17 cellular contexts compared by ENCODE assay signal in genomic region chr3:78604328-78604727, GRCh38.
DNase-seq lines count a peak whose midpoint lies in the region; ATAC-seq, FAIRE-seq and TF ChIP-seq lines count a peak whose summit lies in the region.
"Had no signal": no experiment of that assay in that cellular context is flagged by ENCODE, and none has a peak within 500 bp of the region (broad histone marks: within the 10 kb centered on the region; RNA-seq: fewer than 3 reads in every experiment).

No MANE protein-coding gene starts in this region.

- intact Hi-C loops in PC-3 (cut with micrococcal nuclease), result no loop called here
- intact Hi-C loops in endothelial cell of umbilical vein (cut with micrococcal nuclease), result no loop called here

- no peak for TF ChIP-seq POLR2A in endothelial cell of umbilical vein (IDR thresholded peaks at IDR 0.05; ENCODE audit: low read depth, low read length)

- BruUV-seq in PC-3 (replicated peaks; lab: Mats Ljungman, UMichigan) (no TSS peak), endothelial cell of umbilical vein (replicated peaks; lab: Mats Ljungman, UMichigan) (no TSS peak)

- H3K4me1 ChIP-seq in PC-3 (ENCODE audit: insufficient read depth, low read length) (0 out of 2 replicates have a peak, but pooled peaks cover 3% of the 10 kb centered on the region), endothelial cell of umbilical vein (ENCODE audit: control insufficient read depth, extremely low read depth, insufficient read depth, low read length) (no peaks in the 10 kb centered on the region), neural progenitor cell (no peaks in the 10 kb centered on the region)

- H4K20me1 ChIP-seq in PC-3 (ENCODE audit: low read length) (no peaks in the 10 kb centered on the region), endothelial cell of umbilical vein (replicated peaks; ENCODE audit: control insufficient read depth, extremely low read depth, insufficient read depth, low read length) (no peaks in the 10 kb centered on the region), neural progenitor cell (ENCODE audit: low read depth) (no peaks in the 10 kb centered on the region)

- POLR2A ChIA-PET in PC-3 (lab: Charles Lee; ENCODE audit: unreplicated experiment), result no interaction called here
- POLR2A ChIA-PET in endothelial cell of umbilical vein (lab: Charles Lee), result no interaction called here

- H3K27me3 ChIP-seq in PC-3 (ENCODE audit: low read length) (no peaks in the 10 kb centered on the region), endothelial cell of umbilical vein (ENCODE audit: control insufficient read depth in 2 of 2, insufficient read depth in 2 of 2, low read length in 2 of 2) (no peaks in the 10 kb centered on the region), neural progenitor cell (no peaks in the 10 kb centered on the region)
- H3K27me3 ChIP-seq: SJSA1 had no signal

- H2AFZ ChIP-seq in PC-3 (ENCODE audit: low read length) (no peak overlapping the region), endothelial cell of umbilical vein (ENCODE audit: low read depth, low read length) (no peak overlapping the region), neural progenitor cell (replicated peaks) (no peak overlapping the region)

- DNase-seq in EH (ENCODE audit: low read depth), result peak; percentile 77
- DNase-seq in PC-3, result peak; percentile 46
- peak; percentile 17 for DNase-seq in endothelial cell of umbilical vein (ENCODE audit: low read depth, low spot score)
- peak; percentile 4 for DNase-seq in neural progenitor cell (ENCODE audit: low spot score)
- no peak for DNase-seq in SIG-M5 treated with dmso at 0.1 percent for 504 hours (lab: John Stamatoyannopoulos, UW; ENCODE audit: unreplicated experiment)
- no peak for DNase-seq in frontal cortex (ENCODE audit: low spot score in 2 of 2)
- no peak for DNase-seq in NCI-H1436 treated with DMSO at 0.1 percent for 48 hours (lab: John Stamatoyannopoulos, UW)
- no peak for DNase-seq in NAMALWA (ENCODE audit: low spot score)
- DNase-seq: activated CD4-positive, alpha-beta memory T cell treated with anti-CD3 and anti-CD28 coated beads for 36 hours; anterior cingulate cortex; GDM1; left colon; NCI-H1092; NCI-H2171 treated with DMSO at 0.1 percent for 48 hours had no signal

- no peaks in the 10 kb centered on the region for H3K9me3 Mint-ChIP-seq in neural progenitor cell
- H3K9me3 Mint-ChIP-seq: activated T-helper 1 cell treated with anti-CD3 and anti-CD28 coated beads, Interleukin-12 subunit alpha, Interleukin-12 subunit beta, Interleukin-2, Interleukin-4 antibody, amounts not matched to agents 30 ng/mL and 10 ng/mL and 1 ng/mL, durations not matched to agents 14 hours and 24 hours and 36 hours had no signal

- H3K9me3 ChIP-seq in PC-3 (ENCODE audit: low read length) (no peaks in the 10 kb centered on the region), endothelial cell of umbilical vein (replicated peaks; ENCODE audit: control insufficient read depth, insufficient read depth, low read length) (no peaks in the 10 kb centered on the region), neural progenitor cell (ENCODE audit: low read depth) (no peaks in the 10 kb centered on the region)
- H3K9me3 ChIP-seq: SJSA1 had no signal

- H3K9me1 ChIP-seq in endothelial cell of umbilical vein (replicated peaks; ENCODE audit: control insufficient read depth, extremely low read depth, insufficient read depth, low read length), result no peaks in the 10 kb centered on the region

- H3K27me3 Mint-ChIP-seq in neural progenitor cell (ENCODE audit: insufficient read depth, low read depth), result no peaks in the 10 kb centered on the region
- H3K27me3 Mint-ChIP-seq: activated CD4-positive, alpha-beta memory T cell treated with anti-CD3 and anti-CD28 coated beads for 36 hours; progenitor cell of endocrine pancreas had no signal

- H3K79me2 ChIP-seq in PC-3 (ENCODE audit: low read length) (no peaks in the 10 kb centered on the region), endothelial cell of umbilical vein (ENCODE audit: control insufficient read depth, insufficient read depth, low read length) (no peaks in the 10 kb centered on the region), neural progenitor cell (ENCODE audit: low read depth) (no peaks in the 10 kb centered on the region)

- H3F3A ChIP-seq in PC-3 (ENCODE audit: low read length, unreplicated experiment) (no peaks in the 10 kb centered on the region), neural progenitor cell (ENCODE audit: low read depth) (no peaks in the 10 kb centered on the region)

- no peak overlapping the region for H3K27ac ChIP-seq in PC-3 (ENCODE audit: low read length)
- no peak overlapping the region for H3K27ac ChIP-seq in endothelial cell of umbilical vein (ENCODE audit: insufficient read depth, low read depth, low read length)
- H3K27ac ChIP-seq in neural progenitor cell, result no peak overlapping the region
- H3K27ac ChIP-seq: SJSA1 had no signal

- H3K9me2 ChIP-seq in PC-3 (replicated peaks; ENCODE audit: low read length), result no peaks in the 10 kb centered on the region

- CTCF ChIA-PET in PC-3 (lab: Charles Lee), result interaction anchor here (0.7 kb wide), 1 partner anchor 188 kb away, joined by 4 read pairs; no protein-coding TSS in a partner anchor
- CTCF ChIA-PET in endothelial cell of umbilical vein (lab: Charles Lee), result interaction anchor here (1.5 kb wide), 1 partner anchor 9 kb away, joined by 3 read pairs; no protein-coding TSS in a partner anchor

- peaks cover 4% of the 10 kb centered on the region for H3K4me1 Mint-ChIP-seq in neural progenitor cell

- peaks cover 19% of the 10 kb centered on the region for H3K36me3 Mint-ChIP-seq in neural progenitor cell
- H3K36me3 Mint-ChIP-seq: activated CD4-positive, alpha-beta memory T cell treated with anti-CD3 and anti-CD28 coated beads for 36 hours had no signal

- no peak overlapping the region for H3K27ac Mint-ChIP-seq in neural progenitor cell
- H3K27ac Mint-ChIP-seq: activated CD4-positive, alpha-beta memory T cell treated with anti-CD3 and anti-CD28 coated beads for 36 hours; activated T-helper 1 cell treated with anti-CD3 and anti-CD28 coated beads, Interleukin-12 subunit alpha, Interleukin-12 subunit beta, Interleukin-2, Interleukin-4 antibody, amounts not matched to agents 30 ng/mL and 10 ng/mL and 1 ng/mL, durations not matched to agents 14 hours and 24 hours and 36 hours; progenitor cell of endocrine pancreas had no signal

- no peak for TF ChIP-seq CTCF in PC-3 (conservative IDR thresholded peaks at IDR 0.05; ENCODE audit: low read depth, low read length)
- no peak for TF ChIP-seq CTCF in endothelial cell of umbilical vein (IDR thresholded peaks at IDR 0.05; ENCODE audit: extremely low read depth in 1 of 2, insufficient read depth in 1 of 2, low read depth in 1 of 2, low read length in 2 of 2)
- TF ChIP-seq CTCF in neural progenitor cell (IDR thresholded peaks at IDR 0.05), result no peak

- no peak overlapping the region for H3K4me3 ChIP-seq in PC-3 (ENCODE audit: low read length)
- H3K4me3 ChIP-seq in endothelial cell of umbilical vein (replicated peaks in 1 of 3; ENCODE audit: insufficient read depth in 1 of 3, low read depth in 1 of 3, low read length in 3 of 3), result no peak overlapping the region
- no peak overlapping the region for H3K4me3 ChIP-seq in neural progenitor cell
- H3K4me3 ChIP-seq: SJSA1 had no signal

- dilution Hi-C loops in endothelial cell of umbilical vein (cut with MboI; ENCODE audit: extremely low pct_ligation_motif_present, low sequenced_read_pairs), result no loop called here

- H3K9ac ChIP-seq in PC-3 (ENCODE audit: low read length), result no peak overlapping the region
- no peak overlapping the region for H3K9ac ChIP-seq in endothelial cell of umbilical vein (replicated peaks; ENCODE audit: extremely low read depth, insufficient read depth, low read length)
- H3K9ac ChIP-seq in neural progenitor cell, result no peak overlapping the region

- FAIRE-seq in endothelial cell of umbilical vein (lab: Jason Lieb, UNC) (no peak), frontal cortex (lab: Jason Lieb, UNC) (no peak)

- no peak overlapping the region for H3K4me2 ChIP-seq in PC-3 (ENCODE audit: low read length)
- no peak overlapping the region for H3K4me2 ChIP-seq in endothelial cell of umbilical vein (ENCODE audit: insufficient read depth, low read length)
- H3K4me2 ChIP-seq in neural progenitor cell, result no peak overlapping the region

- H3K36me3 ChIP-seq in PC-3 (ENCODE audit: low read depth, low read length), result no peaks in the 10 kb centered on the region
- H3K36me3 ChIP-seq in endothelial cell of umbilical vein (ENCODE audit: control insufficient read depth in 2 of 2, extremely low read depth in 1 of 2, insufficient read depth in 2 of 2, low read length in 2 of 2), result no peaks in the 10 kb centered on the region
- H3K36me3 ChIP-seq in neural progenitor cell, result peaks cover 13% of the 10 kb centered on the region

- H3K4me3 Mint-ChIP-seq in neural progenitor cell, result no peak overlapping the region
- H3K4me3 Mint-ChIP-seq: activated CD4-positive, alpha-beta memory T cell treated with anti-CD3 and anti-CD28 coated beads for 36 hours; activated T-helper 1 cell treated with anti-CD3 and anti-CD28 coated beads, Interleukin-12 subunit alpha, Interleukin-12 subunit beta, Interleukin-2, Interleukin-4 antibody, amounts not matched to agents 30 ng/mL and 10 ng/mL and 1 ng/mL, durations not matched to agents 14 hours and 24 hours and 36 hours had no signal

- peak; percentile 37 for ATAC-seq in PC-3
- ATAC-seq: left colon had no signal

TF ChIP-seq in endothelial cell of umbilical vein, 7 proteins besides CTCF, POLR2A, EP300 and RAD21:
- TF ChIP-seq FOS (IDR thresholded peaks at IDR 0.05; ENCODE audit: borderline replicate concordance, insufficient read depth, low read length) (no peak), EZH2 (IDR thresholded peaks at IDR 0.05; ENCODE audit: borderline replicate concordance, low read depth, low read length, severe bottlenecking) (no peak), GATA2 (IDR thresholded peaks at IDR 0.05; ENCODE audit: insufficient read depth, insufficient read length, low read depth, low read length) (no peak), MAX (IDR thresholded peaks at IDR 0.05; ENCODE audit: insufficient read depth, insufficient read length) (no peak), JUN (IDR thresholded peaks at IDR 0.05; ENCODE audit: borderline replicate concordance, insufficient read depth, insufficient read length, low read depth) (no peak), POLR2AphosphoS5 (IDR thresholded peaks at IDR 0.05; ENCODE audit: insufficient read depth, low read depth, low read length) (no peak), MYC (IDR thresholded peaks at IDR 0.05; ENCODE audit: low read depth, low read length) (no peak)

Comparison
In these comparisons a context has a peak if more than half of its experiments do, and no peak if none do; other contexts are left out.
1. DNase-seq: peak in EH (single experiment), PC-3 (single experiment), endothelial cell of umbilical vein (single experiment) and neural progenitor cell (single experiment); none in SIG-M5 treated with dmso at 0.1 percent for 504 hours (single experiment), frontal cortex (0 of 2), NCI-H1436 treated with DMSO at 0.1 percent for 48 hours (single experiment) and NAMALWA (single experiment).